Comparison of ENCODE assay signal across 2 cellular contexts in the genomic region with DNA sequence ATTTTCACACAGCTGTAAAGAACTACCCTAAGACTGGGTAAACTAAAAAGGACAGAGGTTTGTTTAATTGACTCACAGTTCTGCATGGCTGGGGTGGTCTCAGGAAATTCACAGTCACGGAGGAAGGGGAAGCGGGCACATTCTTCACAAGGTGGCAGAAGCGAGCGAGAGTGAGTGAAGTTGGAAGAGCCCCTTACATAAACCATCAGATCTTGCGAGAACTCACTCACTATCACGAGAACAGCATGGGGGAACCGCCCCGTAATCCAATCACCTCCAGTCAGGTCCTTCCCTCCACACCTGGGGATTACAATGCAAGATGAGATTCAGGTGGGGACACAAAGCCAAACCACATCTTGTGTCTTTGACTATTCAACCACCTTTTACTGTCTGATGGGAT.
TF ChIP-seq lines count a peak whose summit lies in the region.

No MANE protein-coding gene starts in this region.

TF ChIP-seq in GM23338, 12 proteins besides CTCF, POLR2A, EP300 and RAD21:
- TF ChIP-seq, protein P1, sequence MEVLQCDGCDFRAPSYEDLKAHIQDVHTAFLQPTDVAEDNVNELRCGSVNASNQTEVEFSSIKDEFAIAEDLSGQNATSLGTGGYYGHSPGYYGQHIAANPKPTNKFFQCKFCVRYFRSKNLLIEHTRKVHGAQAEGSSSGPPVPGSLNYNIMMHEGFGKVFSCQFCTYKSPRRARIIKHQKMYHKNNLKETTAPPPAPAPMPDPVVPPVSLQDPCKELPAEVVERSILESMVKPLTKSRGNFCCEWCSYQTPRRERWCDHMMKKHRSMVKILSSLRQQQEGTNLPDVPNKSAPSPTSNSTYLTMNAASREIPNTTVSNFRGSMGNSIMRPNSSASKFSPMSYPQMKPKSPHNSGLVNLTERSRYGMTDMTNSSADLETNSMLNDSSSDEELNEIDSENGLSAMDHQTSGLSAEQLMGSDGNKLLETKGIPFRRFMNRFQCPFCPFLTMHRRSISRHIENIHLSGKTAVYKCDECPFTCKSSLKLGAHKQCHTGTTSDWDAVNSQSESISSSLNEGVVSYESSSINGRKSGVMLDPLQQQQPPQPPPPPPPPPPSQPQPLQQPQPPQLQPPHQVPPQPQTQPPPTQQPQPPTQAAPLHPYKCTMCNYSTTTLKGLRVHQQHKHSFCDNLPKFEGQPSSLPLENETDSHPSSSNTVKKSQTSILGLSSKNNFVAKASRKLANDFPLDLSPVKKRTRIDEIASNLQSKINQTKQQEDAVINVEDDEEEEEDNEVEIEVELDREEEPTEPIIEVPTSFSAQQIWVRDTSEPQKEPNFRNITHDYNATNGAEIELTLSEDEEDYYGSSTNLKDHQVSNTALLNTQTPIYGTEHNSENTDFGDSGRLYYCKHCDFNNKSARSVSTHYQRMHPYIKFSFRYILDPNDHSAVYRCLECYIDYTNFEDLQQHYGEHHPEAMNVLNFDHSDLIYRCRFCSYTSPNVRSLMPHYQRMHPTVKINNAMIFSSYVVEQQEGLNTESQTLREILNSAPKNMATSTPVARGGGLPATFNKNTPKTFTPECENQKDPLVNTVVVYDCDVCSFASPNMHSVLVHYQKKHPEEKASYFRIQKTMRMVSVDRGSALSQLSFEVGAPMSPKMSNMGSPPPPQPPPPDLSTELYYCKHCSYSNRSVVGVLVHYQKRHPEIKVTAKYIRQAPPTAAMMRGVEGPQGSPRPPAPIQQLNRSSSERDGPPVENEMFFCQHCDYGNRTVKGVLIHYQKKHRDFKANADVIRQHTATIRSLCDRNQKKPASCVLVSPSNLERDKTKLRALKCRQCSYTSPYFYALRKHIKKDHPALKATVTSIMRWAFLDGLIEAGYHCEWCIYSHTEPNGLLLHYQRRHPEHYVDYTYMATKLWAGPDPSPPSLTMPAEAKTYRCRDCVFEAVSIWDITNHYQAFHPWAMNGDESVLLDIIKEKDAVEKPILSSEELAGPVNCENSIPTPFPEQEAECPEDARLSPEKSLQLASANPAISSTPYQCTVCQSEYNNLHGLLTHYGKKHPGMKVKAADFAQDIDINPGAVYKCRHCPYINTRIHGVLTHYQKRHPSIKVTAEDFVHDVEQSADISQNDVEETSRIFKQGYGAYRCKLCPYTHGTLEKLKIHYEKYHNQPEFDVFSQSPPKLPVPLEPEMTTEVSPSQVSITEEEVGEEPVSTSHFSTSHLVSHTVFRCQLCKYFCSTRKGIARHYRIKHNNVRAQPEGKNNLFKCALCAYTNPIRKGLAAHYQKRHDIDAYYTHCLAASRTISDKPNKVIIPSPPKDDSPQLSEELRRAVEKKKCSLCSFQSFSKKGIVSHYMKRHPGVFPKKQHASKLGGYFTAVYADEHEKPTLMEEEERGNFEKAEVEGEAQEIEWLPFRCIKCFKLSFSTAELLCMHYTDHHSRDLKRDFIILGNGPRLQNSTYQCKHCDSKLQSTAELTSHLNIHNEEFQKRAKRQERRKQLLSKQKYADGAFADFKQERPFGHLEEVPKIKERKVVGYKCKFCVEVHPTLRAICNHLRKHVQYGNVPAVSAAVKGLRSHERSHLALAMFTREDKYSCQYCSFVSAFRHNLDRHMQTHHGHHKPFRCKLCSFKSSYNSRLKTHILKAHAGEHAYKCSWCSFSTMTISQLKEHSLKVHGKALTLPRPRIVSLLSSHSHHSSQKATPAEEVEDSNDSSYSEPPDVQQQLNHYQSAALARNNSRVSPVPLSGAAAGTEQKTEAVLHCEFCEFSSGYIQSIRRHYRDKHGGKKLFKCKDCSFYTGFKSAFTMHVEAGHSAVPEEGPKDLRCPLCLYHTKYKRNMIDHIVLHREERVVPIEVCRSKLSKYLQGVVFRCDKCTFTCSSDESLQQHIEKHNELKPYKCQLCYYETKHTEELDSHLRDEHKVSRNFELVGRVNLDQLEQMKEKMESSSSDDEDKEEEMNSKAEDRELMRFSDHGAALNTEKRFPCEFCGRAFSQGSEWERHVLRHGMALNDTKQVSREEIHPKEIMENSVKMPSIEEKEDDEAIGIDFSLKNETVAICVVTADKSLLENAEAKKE (CRISPR knock-in tag; IDR thresholded peaks at IDR 0.05) = no peak
- TF ChIP-seq STAT1 (IDR thresholded peaks at IDR 0.05; ENCODE audit: unreplicated experiment) (no peak), ZNF331 (CRISPR knock-in tag; IDR thresholded peaks at IDR 0.05; ENCODE audit: low read depth) (no peak)
- TF ChIP-seq, protein P2, sequence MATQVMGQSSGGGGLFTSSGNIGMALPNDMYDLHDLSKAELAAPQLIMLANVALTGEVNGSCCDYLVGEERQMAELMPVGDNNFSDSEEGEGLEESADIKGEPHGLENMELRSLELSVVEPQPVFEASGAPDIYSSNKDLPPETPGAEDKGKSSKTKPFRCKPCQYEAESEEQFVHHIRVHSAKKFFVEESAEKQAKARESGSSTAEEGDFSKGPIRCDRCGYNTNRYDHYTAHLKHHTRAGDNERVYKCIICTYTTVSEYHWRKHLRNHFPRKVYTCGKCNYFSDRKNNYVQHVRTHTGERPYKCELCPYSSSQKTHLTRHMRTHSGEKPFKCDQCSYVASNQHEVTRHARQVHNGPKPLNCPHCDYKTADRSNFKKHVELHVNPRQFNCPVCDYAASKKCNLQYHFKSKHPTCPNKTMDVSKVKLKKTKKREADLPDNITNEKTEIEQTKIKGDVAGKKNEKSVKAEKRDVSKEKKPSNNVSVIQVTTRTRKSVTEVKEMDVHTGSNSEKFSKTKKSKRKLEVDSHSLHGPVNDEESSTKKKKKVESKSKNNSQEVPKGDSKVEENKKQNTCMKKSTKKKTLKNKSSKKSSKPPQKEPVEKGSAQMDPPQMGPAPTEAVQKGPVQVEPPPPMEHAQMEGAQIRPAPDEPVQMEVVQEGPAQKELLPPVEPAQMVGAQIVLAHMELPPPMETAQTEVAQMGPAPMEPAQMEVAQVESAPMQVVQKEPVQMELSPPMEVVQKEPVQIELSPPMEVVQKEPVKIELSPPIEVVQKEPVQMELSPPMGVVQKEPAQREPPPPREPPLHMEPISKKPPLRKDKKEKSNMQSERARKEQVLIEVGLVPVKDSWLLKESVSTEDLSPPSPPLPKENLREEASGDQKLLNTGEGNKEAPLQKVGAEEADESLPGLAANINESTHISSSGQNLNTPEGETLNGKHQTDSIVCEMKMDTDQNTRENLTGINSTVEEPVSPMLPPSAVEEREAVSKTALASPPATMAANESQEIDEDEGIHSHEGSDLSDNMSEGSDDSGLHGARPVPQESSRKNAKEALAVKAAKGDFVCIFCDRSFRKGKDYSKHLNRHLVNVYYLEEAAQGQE (IDR thresholded peaks at IDR 0.05; ENCODE audit: unreplicated experiment) = no peak
- TF ChIP-seq, protein P3, sequence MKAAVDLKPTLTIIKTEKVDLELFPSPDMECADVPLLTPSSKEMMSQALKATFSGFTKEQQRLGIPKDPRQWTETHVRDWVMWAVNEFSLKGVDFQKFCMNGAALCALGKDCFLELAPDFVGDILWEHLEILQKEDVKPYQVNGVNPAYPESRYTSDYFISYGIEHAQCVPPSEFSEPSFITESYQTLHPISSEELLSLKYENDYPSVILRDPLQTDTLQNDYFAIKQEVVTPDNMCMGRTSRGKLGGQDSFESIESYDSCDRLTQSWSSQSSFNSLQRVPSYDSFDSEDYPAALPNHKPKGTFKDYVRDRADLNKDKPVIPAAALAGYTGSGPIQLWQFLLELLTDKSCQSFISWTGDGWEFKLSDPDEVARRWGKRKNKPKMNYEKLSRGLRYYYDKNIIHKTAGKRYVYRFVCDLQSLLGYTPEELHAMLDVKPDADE (IDR thresholded peaks at IDR 0.05) = no peak

TF ChIP-seq in WTC11, 78 proteins besides CTCF, POLR2A, EP300 and RAD21 (continued from another document and continues in another):
- TF ChIP-seq, protein P4, sequence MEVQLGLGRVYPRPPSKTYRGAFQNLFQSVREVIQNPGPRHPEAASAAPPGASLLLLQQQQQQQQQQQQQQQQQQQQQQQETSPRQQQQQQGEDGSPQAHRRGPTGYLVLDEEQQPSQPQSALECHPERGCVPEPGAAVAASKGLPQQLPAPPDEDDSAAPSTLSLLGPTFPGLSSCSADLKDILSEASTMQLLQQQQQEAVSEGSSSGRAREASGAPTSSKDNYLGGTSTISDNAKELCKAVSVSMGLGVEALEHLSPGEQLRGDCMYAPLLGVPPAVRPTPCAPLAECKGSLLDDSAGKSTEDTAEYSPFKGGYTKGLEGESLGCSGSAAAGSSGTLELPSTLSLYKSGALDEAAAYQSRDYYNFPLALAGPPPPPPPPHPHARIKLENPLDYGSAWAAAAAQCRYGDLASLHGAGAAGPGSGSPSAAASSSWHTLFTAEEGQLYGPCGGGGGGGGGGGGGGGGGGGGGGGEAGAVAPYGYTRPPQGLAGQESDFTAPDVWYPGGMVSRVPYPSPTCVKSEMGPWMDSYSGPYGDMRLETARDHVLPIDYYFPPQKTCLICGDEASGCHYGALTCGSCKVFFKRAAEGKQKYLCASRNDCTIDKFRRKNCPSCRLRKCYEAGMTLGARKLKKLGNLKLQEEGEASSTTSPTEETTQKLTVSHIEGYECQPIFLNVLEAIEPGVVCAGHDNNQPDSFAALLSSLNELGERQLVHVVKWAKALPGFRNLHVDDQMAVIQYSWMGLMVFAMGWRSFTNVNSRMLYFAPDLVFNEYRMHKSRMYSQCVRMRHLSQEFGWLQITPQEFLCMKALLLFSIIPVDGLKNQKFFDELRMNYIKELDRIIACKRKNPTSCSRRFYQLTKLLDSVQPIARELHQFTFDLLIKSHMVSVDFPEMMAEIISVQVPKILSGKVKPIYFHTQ (CRISPR knock-in tag; IDR thresholded peaks at IDR 0.05) = no peak
- TF ChIP-seq ELF4 (CRISPR knock-in tag; IDR thresholded peaks at IDR 0.05; ENCODE audit: low read depth) (no peak), ZNF121 (CRISPR knock-in tag; IDR thresholded peaks at IDR 0.05) (no peak), FOXJ3 (CRISPR knock-in tag; IDR thresholded peaks at IDR 0.05; ENCODE audit: borderline replicate concordance) (no peak), TEAD4 (CRISPR knock-in tag; IDR thresholded peaks at IDR 0.05) (no peak)
- TF ChIP-seq, protein P5, sequence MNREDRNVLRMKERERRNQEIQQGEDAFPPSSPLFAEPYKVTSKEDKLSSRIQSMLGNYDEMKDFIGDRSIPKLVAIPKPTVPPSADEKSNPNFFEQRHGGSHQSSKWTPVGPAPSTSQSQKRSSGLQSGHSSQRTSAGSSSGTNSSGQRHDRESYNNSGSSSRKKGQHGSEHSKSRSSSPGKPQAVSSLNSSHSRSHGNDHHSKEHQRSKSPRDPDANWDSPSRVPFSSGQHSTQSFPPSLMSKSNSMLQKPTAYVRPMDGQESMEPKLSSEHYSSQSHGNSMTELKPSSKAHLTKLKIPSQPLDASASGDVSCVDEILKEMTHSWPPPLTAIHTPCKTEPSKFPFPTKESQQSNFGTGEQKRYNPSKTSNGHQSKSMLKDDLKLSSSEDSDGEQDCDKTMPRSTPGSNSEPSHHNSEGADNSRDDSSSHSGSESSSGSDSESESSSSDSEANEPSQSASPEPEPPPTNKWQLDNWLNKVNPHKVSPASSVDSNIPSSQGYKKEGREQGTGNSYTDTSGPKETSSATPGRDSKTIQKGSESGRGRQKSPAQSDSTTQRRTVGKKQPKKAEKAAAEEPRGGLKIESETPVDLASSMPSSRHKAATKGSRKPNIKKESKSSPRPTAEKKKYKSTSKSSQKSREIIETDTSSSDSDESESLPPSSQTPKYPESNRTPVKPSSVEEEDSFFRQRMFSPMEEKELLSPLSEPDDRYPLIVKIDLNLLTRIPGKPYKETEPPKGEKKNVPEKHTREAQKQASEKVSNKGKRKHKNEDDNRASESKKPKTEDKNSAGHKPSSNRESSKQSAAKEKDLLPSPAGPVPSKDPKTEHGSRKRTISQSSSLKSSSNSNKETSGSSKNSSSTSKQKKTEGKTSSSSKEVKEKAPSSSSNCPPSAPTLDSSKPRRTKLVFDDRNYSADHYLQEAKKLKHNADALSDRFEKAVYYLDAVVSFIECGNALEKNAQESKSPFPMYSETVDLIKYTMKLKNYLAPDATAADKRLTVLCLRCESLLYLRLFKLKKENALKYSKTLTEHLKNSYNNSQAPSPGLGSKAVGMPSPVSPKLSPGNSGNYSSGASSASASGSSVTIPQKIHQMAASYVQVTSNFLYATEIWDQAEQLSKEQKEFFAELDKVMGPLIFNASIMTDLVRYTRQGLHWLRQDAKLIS (CRISPR knock-in tag; IDR thresholded peaks at IDR 0.05; ENCODE audit: borderline replicate concordance) = no peak
- TF ChIP-seq, protein P6, sequence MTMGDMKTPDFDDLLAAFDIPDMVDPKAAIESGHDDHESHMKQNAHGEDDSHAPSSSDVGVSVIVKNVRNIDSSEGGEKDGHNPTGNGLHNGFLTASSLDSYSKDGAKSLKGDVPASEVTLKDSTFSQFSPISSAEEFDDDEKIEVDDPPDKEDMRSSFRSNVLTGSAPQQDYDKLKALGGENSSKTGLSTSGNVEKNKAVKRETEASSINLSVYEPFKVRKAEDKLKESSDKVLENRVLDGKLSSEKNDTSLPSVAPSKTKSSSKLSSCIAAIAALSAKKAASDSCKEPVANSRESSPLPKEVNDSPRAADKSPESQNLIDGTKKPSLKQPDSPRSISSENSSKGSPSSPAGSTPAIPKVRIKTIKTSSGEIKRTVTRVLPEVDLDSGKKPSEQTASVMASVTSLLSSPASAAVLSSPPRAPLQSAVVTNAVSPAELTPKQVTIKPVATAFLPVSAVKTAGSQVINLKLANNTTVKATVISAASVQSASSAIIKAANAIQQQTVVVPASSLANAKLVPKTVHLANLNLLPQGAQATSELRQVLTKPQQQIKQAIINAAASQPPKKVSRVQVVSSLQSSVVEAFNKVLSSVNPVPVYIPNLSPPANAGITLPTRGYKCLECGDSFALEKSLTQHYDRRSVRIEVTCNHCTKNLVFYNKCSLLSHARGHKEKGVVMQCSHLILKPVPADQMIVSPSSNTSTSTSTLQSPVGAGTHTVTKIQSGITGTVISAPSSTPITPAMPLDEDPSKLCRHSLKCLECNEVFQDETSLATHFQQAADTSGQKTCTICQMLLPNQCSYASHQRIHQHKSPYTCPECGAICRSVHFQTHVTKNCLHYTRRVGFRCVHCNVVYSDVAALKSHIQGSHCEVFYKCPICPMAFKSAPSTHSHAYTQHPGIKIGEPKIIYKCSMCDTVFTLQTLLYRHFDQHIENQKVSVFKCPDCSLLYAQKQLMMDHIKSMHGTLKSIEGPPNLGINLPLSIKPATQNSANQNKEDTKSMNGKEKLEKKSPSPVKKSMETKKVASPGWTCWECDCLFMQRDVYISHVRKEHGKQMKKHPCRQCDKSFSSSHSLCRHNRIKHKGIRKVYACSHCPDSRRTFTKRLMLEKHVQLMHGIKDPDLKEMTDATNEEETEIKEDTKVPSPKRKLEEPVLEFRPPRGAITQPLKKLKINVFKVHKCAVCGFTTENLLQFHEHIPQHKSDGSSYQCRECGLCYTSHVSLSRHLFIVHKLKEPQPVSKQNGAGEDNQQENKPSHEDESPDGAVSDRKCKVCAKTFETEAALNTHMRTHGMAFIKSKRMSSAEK (CRISPR knock-in tag; IDR thresholded peaks at IDR 0.05; ENCODE audit: borderline replicate concordance) = no peak
- TF ChIP-seq, protein P7, sequence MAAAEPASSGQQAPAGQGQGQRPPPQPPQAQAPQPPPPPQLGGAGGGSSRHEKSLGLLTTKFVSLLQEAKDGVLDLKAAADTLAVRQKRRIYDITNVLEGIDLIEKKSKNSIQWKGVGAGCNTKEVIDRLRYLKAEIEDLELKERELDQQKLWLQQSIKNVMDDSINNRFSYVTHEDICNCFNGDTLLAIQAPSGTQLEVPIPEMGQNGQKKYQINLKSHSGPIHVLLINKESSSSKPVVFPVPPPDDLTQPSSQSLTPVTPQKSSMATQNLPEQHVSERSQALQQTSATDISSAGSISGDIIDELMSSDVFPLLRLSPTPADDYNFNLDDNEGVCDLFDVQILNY (CRISPR knock-in tag; IDR thresholded peaks at IDR 0.05) = no peak
- TF ChIP-seq, protein P8, sequence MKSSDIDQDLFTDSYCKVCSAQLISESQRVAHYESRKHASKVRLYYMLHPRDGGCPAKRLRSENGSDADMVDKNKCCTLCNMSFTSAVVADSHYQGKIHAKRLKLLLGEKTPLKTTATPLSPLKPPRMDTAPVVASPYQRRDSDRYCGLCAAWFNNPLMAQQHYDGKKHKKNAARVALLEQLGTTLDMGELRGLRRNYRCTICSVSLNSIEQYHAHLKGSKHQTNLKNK (CRISPR knock-in tag; IDR thresholded peaks at IDR 0.05) = no peak
- TF ChIP-seq, protein P9, sequence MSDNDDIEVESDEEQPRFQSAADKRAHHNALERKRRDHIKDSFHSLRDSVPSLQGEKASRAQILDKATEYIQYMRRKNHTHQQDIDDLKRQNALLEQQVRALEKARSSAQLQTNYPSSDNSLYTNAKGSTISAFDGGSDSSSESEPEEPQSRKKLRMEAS (CRISPR knock-in tag; IDR thresholded peaks at IDR 0.05) = no peak
